In genomic region chr14:96920023-96920422, GRCh38 we compare ENCODE assay signal across 18 cellular contexts.
A peak's percentile ranks its signal among the peaks of the same experiment; 100 is the strongest.
DNase-seq lines count a peak whose midpoint lies in the region; ATAC-seq, FAIRE-seq and TF ChIP-seq lines count a peak whose summit lies in the region.
"Had no signal": no experiment of that assay in that cellular context is flagged by ENCODE, and none has a peak within 500 bp of the region (broad histone marks: within the 10 kb centered on the region; RNA-seq: fewer than 3 reads in every experiment).

No MANE protein-coding gene starts in this region.

- intact Hi-C loops in spleen (cut with DNase I; ENCODE audit: low total_unique reads), result no loop called here

- no peak overlapping the region for H3K27ac Mint-ChIP-seq in activated CD8-positive, alpha-beta T cell treated with anti-CD3 and anti-CD28 coated beads, Interleukin-2, amount 10 ng/mL, durations not matched to agents 7 days and 5 days
- H3K27ac Mint-ChIP-seq: CD8-positive, alpha-beta memory T cell; T-cell had no signal

- WGBS in spleen, 5 donors, result 49 to 85% (median 69%) methylated on average over 1 to 3 of the region's 3 CpGs

- TF ChIP-seq CTCF in bronchial epithelial cell (IDR thresholded peaks at IDR 0.05; ENCODE audit: insufficient read depth, low read length, severe bottlenecking) (no peak), spleen (IDR thresholded peaks at IDR 0.05 in 8 of 11, conservative IDR thresholded peaks at IDR 0.05 in 3 of 11) (no peak)

- DNase-seq in GM04504 (ENCODE audit: low read depth) (peak; percentile 10), NOMO-1 treated with DMSO at 0.1 percent for 48 hours (lab: John Stamatoyannopoulos, UW; ENCODE audit: unreplicated experiment) (peak; percentile 43), bronchial epithelial cell (ENCODE audit: low read depth) (no peak), pons (ENCODE audit: low spot score) (peak; percentile 1), NCI-H510A treated with DMSO at 0.1 percent for 48 hours (lab: John Stamatoyannopoulos, UW) (no peak), spleen (no peak)
- DNase-seq in activated CD8-positive, alpha-beta T cell treated with anti-CD3 and anti-CD28 coated beads, Interleukin-2, amount 10 ng/mL, durations not matched to agents 7 days and 5 days, result no peak
- DNase-seq: CD8-positive, alpha-beta memory T cell; DND-41; HCEC 1CT; NCI-H1417 treated with DMSO at 0.1 percent for 48 hours; NCI-H1930; NCI-H2171; NCI-H748 treated with DMSO at 0.1 percent for 48 hours; T-cell had no signal

- no peak for TF ChIP-seq POLR2A in spleen (IDR thresholded peaks at IDR 0.05)

- CTCF ChIA-PET in activated CD8-positive, alpha-beta T cell treated with anti-CD3 and anti-CD28 coated beads, Interleukin-2, amount 10 ng/mL, durations not matched to agents 7 days and 5 days (lab: Charles Lee), result interaction anchor here (1.0 kb wide), 1 partner anchor 29 kb away, joined by 3 read pairs; no protein-coding TSS in a partner anchor

- H3K27ac ChIP-seq in spleen, result peak overlapping the region in 2 of 8 donors; percentile 17 to 65
- H3K27ac ChIP-seq: KMS-11 had no signal

- H3K36me3 Mint-ChIP-seq in activated CD8-positive, alpha-beta T cell treated with anti-CD3 and anti-CD28 coated beads, Interleukin-2, amount 10 ng/mL, durations not matched to agents 7 days and 5 days (ENCODE audit: low read depth), result peaks cover 3% of the 10 kb centered on the region

- H3K36me3 ChIP-seq in bronchial epithelial cell (ENCODE audit: control insufficient read depth, insufficient read depth, low read length), result no peaks in the 10 kb centered on the region
- no peaks in the 10 kb centered on the region for H3K36me3 ChIP-seq in spleen

- peak; percentile 75 for FAIRE-seq in bronchial epithelial cell (lab: Jason Lieb, UNC)
- FAIRE-seq: G401.6, GM12878 had no signal

- H3K4me1 Mint-ChIP-seq in activated CD8-positive, alpha-beta T cell treated with anti-CD3 and anti-CD28 coated beads, Interleukin-2, amount 10 ng/mL, durations not matched to agents 7 days and 5 days (ENCODE audit: low read depth), result no peaks in the 10 kb centered on the region
- H3K4me1 Mint-ChIP-seq: CD8-positive, alpha-beta memory T cell; T-cell had no signal

- H3K9me3 Mint-ChIP-seq in activated CD8-positive, alpha-beta T cell treated with anti-CD3 and anti-CD28 coated beads, Interleukin-2, amount 10 ng/mL, durations not matched to agents 7 days and 5 days (ENCODE audit: insufficient read depth), result no peaks in the 10 kb centered on the region
- H3K9me3 Mint-ChIP-seq: CD8-positive, alpha-beta memory T cell had no signal

- POLR2A ChIA-PET in activated CD8-positive, alpha-beta T cell treated with anti-CD3 and anti-CD28 coated beads, Interleukin-2, amount 10 ng/mL, durations not matched to agents 7 days and 5 days (lab: Charles Lee), result no interaction called here

- no peaks in the 10 kb centered on the region for H3K27me3 Mint-ChIP-seq in activated CD8-positive, alpha-beta T cell treated with anti-CD3 and anti-CD28 coated beads, Interleukin-2, amount 10 ng/mL, durations not matched to agents 7 days and 5 days (ENCODE audit: low read depth)
- H3K27me3 Mint-ChIP-seq: T-cell had no signal

- H3K4me1 ChIP-seq in spleen, result peaks cover 0 to under 1% (median 0%) of the 10 kb centered on the region in 6 donors

- H3K4me3 Mint-ChIP-seq in activated CD8-positive, alpha-beta T cell treated with anti-CD3 and anti-CD28 coated beads, Interleukin-2, amount 10 ng/mL, durations not matched to agents 7 days and 5 days, result no peak overlapping the region
- H3K4me3 Mint-ChIP-seq: CD8-positive, alpha-beta memory T cell; T-cell had no signal

- no peak for ATAC-seq in activated CD8-positive, alpha-beta T cell treated with anti-CD3 and anti-CD28 coated beads, Interleukin-2, amount 10 ng/mL, durations not matched to agents 7 days and 5 days
- ATAC-seq: GM12878, T-cell had no signal

- H3K27me3 ChIP-seq in bronchial epithelial cell (ENCODE audit: control insufficient read depth, insufficient read depth, low read length) (no peaks in the 10 kb centered on the region), spleen (replicated peaks in 1 of 7) (no peaks in the 10 kb centered on the region)

- H3K9me3 ChIP-seq in spleen, result peaks cover 0 to 24% (median 7%) of the 10 kb centered on the region in 8 donors

- H3K4me3 ChIP-seq in bronchial epithelial cell (ENCODE audit: low read depth, low read length) (no peak overlapping the region), spleen (no peak overlapping the region)
- H3K4me3 ChIP-seq: GM12878 had no signal

Comparison
In these comparisons a context has a peak if more than half of its experiments do, and no peak if none do; other contexts are left out.
1. DNase-seq: peak in GM04504 (single experiment), NOMO-1 treated with DMSO at 0.1 percent for 48 hours (single experiment) and pons (single experiment); none in bronchial epithelial cell (single experiment), activated CD8-positive, alpha-beta T cell treated with anti-CD3 and anti-CD28 coated beads, Interleukin-2, amount 10 ng/mL, durations not matched to agents 7 days and 5 days (single experiment), NCI-H510A treated with DMSO at 0.1 percent for 48 hours (single experiment) and spleen (single experiment).